ENCODE assay signal across 27 cellular contexts in genomic region chr19:10091370-10091687, GRCh38. TPM values are rescaled to one million over a fixed set of nuclear protein-coding genes. Genes with fewer than 3 reads are reported as not detected.
"Had no signal": no experiment of that assay in that cellular context is flagged by ENCODE, and none has a peak within 500 bp of the region (broad histone marks: within the 10 kb centered on the region; RNA-seq: fewer than 3 reads in every experiment).

No MANE protein-coding gene starts in this region.

- H3K9me3 Mint-ChIP-seq: activated CD4-positive, alpha-beta memory T cell treated with anti-CD3 and anti-CD28 coated beads for 36 hours; activated naive CD4-positive, alpha-beta T cell treated with anti-CD3 and anti-CD28 coated beads, Interleukin-2, amount 50 U/mL, for 72 hours; effector memory CD8-positive, alpha-beta T cell; stimulated activated naive CD8-positive, alpha-beta T cell treated with anti-CD3 and anti-CD28 coated beads, Interleukin-15, amount 100 ng/mL, for 72 hours; T-helper 2 cell treated with Interferon-gamma antibody and Interleukin-4, amounts not matched to agents 5 μg/mL and 100 μg/mL, for 36 hours; WTC11 had no signal

- H3K27ac ChIP-seq: cardiac muscle cell, epithelial cell of prostate, hepatocyte, suprapubic skin, transverse colon, uterus had no signal

- H3K27ac Mint-ChIP-seq: activated CD4-positive, alpha-beta memory T cell treated with anti-CD3 and anti-CD28 coated beads for 36 hours; activated CD4-positive, alpha-beta T cell treated with anti-CD3 and anti-CD28 coated beads for 36 hours; WTC11 had no signal

- H3K36me3 ChIP-seq: cardiac muscle cell, transverse colon, uterus had no signal

- H3K4me2 ChIP-seq: hepatocyte had no signal

- H3K27me3 Mint-ChIP-seq: activated CD4-positive, alpha-beta memory T cell treated with anti-CD3 and anti-CD28 coated beads for 36 hours; activated CD4-positive, alpha-beta T cell treated with anti-CD3 and anti-CD28 coated beads for 36 hours; effector memory CD8-positive, alpha-beta T cell; stimulated activated naive CD8-positive, alpha-beta T cell treated with anti-CD3 and anti-CD28 coated beads, Interleukin-15, amount 100 ng/mL, for 72 hours had no signal

- H3K4me3 Mint-ChIP-seq: activated CD4-positive, alpha-beta memory T cell treated with anti-CD3 and anti-CD28 coated beads for 36 hours; activated CD4-positive, alpha-beta T cell treated with anti-CD3 and anti-CD28 coated beads for 36 hours; stimulated activated naive CD8-positive, alpha-beta T cell treated with anti-CD3 and anti-CD28 coated beads, Interleukin-15, amount 100 ng/mL, for 72 hours; T-helper 2 cell treated with Interferon-gamma antibody and Interleukin-4, amounts not matched to agents 5 μg/mL and 100 μg/mL, for 36 hours; WTC11 had no signal

- H3K4me3 ChIP-seq: cardiac muscle cell, hepatocyte, lung, suprapubic skin, transverse colon, uterus had no signal

- DNase-seq: activated CD4-positive, alpha-beta memory T cell treated with anti-CD3 and anti-CD28 coated beads for 36 hours; activated CD4-positive, alpha-beta T cell treated with anti-CD3 and anti-CD28 coated beads for 36 hours; activated CD8-positive, alpha-beta memory T cell treated with anti-CD3 and anti-CD28 coated beads, Interleukin-2, amount 50 U/mL, for 48 hours; activated effector memory CD4-positive, alpha-beta T cell treated with anti-CD3 and anti-CD28 coated beads, Interleukin-2, amount 50 U/mL, for 16 hours; activated T-cell treated with anti-CD3 and anti-CD28 coated beads, Interleukin-2, amount 50 U/mL, for 48 hours; amygdala; dermis blood vessel endothelial cell; effector memory CD8-positive, alpha-beta T cell; foreskin fibroblast; midbrain; retina; stimulated activated CD4-positive, alpha-beta T cell treated with anti-CD3 and anti-CD28 coated beads, Interleukin-2, amount 100 ng/mL, for 24 hours; stimulated activated naive CD8-positive, alpha-beta T cell treated with anti-CD3 and anti-CD28 coated beads, Interleukin-15, amount 100 ng/mL, for 72 hours; transverse colon; uterus had no signal

- FAIRE-seq: islet of Langerhans, TTC549 had no signal

- H3K4me1 ChIP-seq: uterus had no signal

- H2AFZ ChIP-seq: hepatocyte had no signal

- ATAC-seq: activated CD4-positive, alpha-beta T cell treated with anti-CD3 and anti-CD28 coated beads for 36 hours; activated naive CD4-positive, alpha-beta T cell treated with anti-CD3 and anti-CD28 coated beads, Interleukin-2, amount 50 U/mL, for 72 hours; effector memory CD8-positive, alpha-beta T cell; stimulated activated naive CD8-positive, alpha-beta T cell treated with anti-CD3 and anti-CD28 coated beads, Interleukin-15, amount 100 ng/mL, for 72 hours; WTC11 had no signal

- H3K9me3 ChIP-seq: suprapubic skin, transverse colon, uterus had no signal

RNA-seq across cellular contexts. Expression of gene ANGPTL6, which starts 11.1 kb away (rescaled TPM):
- total RNA-seq: posterior vena cava had no signal
- polyA plus RNA-seq: neural cell had no signal
